Comparison of ENCODE assay signal across 24 cellular contexts in the genomic region with DNA sequence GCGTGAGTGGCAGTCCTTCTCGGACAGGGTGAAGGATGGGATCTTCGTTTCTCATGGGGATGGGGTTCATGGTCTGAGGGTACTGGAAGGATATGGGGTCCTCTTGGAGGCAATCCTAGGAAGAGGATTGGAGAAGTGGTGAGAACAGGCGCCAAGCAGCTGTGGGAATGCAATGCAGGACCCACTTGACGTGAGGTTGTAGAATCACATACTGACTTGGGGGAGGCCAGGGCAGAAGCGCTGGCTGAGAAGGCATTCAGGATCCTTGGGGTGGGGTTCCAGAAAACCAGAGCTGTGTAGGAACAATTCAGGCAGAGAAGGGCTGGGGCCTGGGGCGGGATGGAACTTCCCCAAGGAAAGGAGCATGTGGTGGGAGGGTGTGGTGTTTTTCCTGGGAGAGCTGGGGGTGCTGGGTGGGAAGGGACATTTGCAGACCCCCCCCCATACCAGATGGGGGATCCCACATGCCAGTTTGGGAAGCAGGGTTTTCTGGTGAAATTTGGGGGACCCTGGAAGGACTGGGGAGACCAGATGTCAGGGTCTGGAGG. TPM values are rescaled to one million over a fixed set of nuclear protein-coding genes. Genes with fewer than 3 reads are reported as not detected.
DNase-seq lines count a peak whose midpoint lies in the region; FAIRE-seq and TF ChIP-seq lines count a peak whose summit lies in the region.
"Had no signal": no experiment of that assay in that cellular context is flagged by ENCODE, and none has a peak within 500 bp of the region (broad histone marks: within the 10 kb centered on the region; RNA-seq: fewer than 3 reads in every experiment).

No MANE protein-coding gene starts in this region.

- H3K4me3 ChIP-seq in kidney (ENCODE audit: low read length in 2 of 2) = no peak overlapping the region

- no peak for TF ChIP-seq CTCF in kidney (IDR thresholded peaks at IDR 0.05; ENCODE audit: borderline replicate concordance, extremely low read depth, insufficient read depth)

- no peak overlapping the region for H3K9ac ChIP-seq in kidney (ENCODE audit: low read length in 2 of 2)
- H3K9ac ChIP-seq: KMS-11, SK-N-SH had no signal

- H3K4me1 Mint-ChIP-seq in activated naive CD4-positive, alpha-beta T cell treated with anti-CD3 and anti-CD28 coated beads, Interleukin-2, amount 50 U/mL, for 24 hours = peaks cover 27% of the 10 kb centered on the region
- peaks cover 30% of the 10 kb centered on the region for H3K4me1 Mint-ChIP-seq in activated naive CD4-positive, alpha-beta T cell treated with anti-CD3 and anti-CD28 coated beads for 36 hours (ENCODE audit: low read depth)

- peak overlapping the region; percentile 31 for H3K27ac Mint-ChIP-seq in activated naive CD4-positive, alpha-beta T cell treated with anti-CD3 and anti-CD28 coated beads, Interleukin-2, amount 50 U/mL, for 24 hours
- H3K27ac Mint-ChIP-seq in activated naive CD4-positive, alpha-beta T cell treated with anti-CD3 and anti-CD28 coated beads for 36 hours = no peak overlapping the region
- H3K27ac Mint-ChIP-seq: CD8-positive, alpha-beta T cell had no signal

- no peaks in the 10 kb centered on the region for H3K36me3 Mint-ChIP-seq in activated naive CD4-positive, alpha-beta T cell treated with anti-CD3 and anti-CD28 coated beads, Interleukin-2, amount 50 U/mL, for 24 hours
- no peaks in the 10 kb centered on the region for H3K36me3 Mint-ChIP-seq in activated naive CD4-positive, alpha-beta T cell treated with anti-CD3 and anti-CD28 coated beads for 36 hours (ENCODE audit: low read depth)
- H3K36me3 Mint-ChIP-seq: CD8-positive, alpha-beta T cell had no signal

- peaks cover 50% of the 10 kb centered on the region for H3K27me3 Mint-ChIP-seq in activated naive CD4-positive, alpha-beta T cell treated with anti-CD3 and anti-CD28 coated beads, Interleukin-2, amount 50 U/mL, for 24 hours
- H3K27me3 Mint-ChIP-seq in activated naive CD4-positive, alpha-beta T cell treated with anti-CD3 and anti-CD28 coated beads for 36 hours (ENCODE audit: low read depth) = peaks cover 57% of the 10 kb centered on the region

- intact Hi-C loops in activated naive CD4-positive, alpha-beta T cell treated with anti-CD3 and anti-CD28 coated beads for 36 hours (cut with micrococcal nuclease) = no loop called here
- intact Hi-C loops in kidney (cut with DNase I) = no loop called here
- intact Hi-C loops in head of caudate nucleus (cut with DNase I) = no loop called here

- CTCF ChIA-PET in activated naive CD4-positive, alpha-beta T cell treated with anti-CD3 and anti-CD28 coated beads for 36 hours (lab: Charles Lee) = no interaction called here

- no peak overlapping the region for H3K4me3 Mint-ChIP-seq in activated naive CD4-positive, alpha-beta T cell treated with anti-CD3 and anti-CD28 coated beads, Interleukin-2, amount 50 U/mL, for 24 hours
- no peak overlapping the region for H3K4me3 Mint-ChIP-seq in activated naive CD4-positive, alpha-beta T cell treated with anti-CD3 and anti-CD28 coated beads for 36 hours
- H3K4me3 Mint-ChIP-seq: CD8-positive, alpha-beta T cell had no signal

- H3K4me1 ChIP-seq in kidney (ENCODE audit: control insufficient read depth in 1 of 2, insufficient read depth in 1 of 2, low read depth in 1 of 2, low read length in 2 of 2) = peaks cover 0 to 2% of the 10 kb centered on the region in 2 donors

- FAIRE-seq in kidney (lab: Jason Lieb, UNC) = no peak
- FAIRE-seq: G401.6, GM18507, HTR-8/SVneo had no signal

- DNase-seq in activated naive CD4-positive, alpha-beta T cell treated with anti-CD3 and anti-CD28 coated beads for 36 hours = no peak
- DNase-seq in kidney (peak; percentile 34), SW 1271 (lab: John Stamatoyannopoulos, UW) (no peak), NK-92 (lab: John Stamatoyannopoulos, UW; ENCODE audit: unreplicated experiment) (no peak), head of caudate nucleus (no peak)
- DNase-seq: ACHN; C1 segment of cervical spinal cord; Calu3; CD8-positive, alpha-beta T cell; GOT3; NCI-H1092 treated with DMSO at 0.1 percent for 48 hours; NCI-H1436 treated with DMSO at 0.1 percent for 48 hours; NCI-H1930; NCI-H510A treated with DMSO at 0.1 percent for 48 hours; NCI-H748 treated with DMSO at 0.1 percent for 48 hours; NK-92 treated with Interleukin-12 subunit alpha and Interleukin-12 subunit beta, amount 100 ng/mL, for 24 hours; SIG-M5; SK-N-SH had no signal

- H3K36me3 ChIP-seq in kidney (ENCODE audit: control insufficient read depth in 1 of 2, insufficient read depth in 2 of 2, low read length in 2 of 2) = no peaks in the 10 kb centered on the region

- no peaks in the 10 kb centered on the region for H3K9me3 Mint-ChIP-seq in activated naive CD4-positive, alpha-beta T cell treated with anti-CD3 and anti-CD28 coated beads, Interleukin-2, amount 50 U/mL, for 24 hours
- no peaks in the 10 kb centered on the region for H3K9me3 Mint-ChIP-seq in activated naive CD4-positive, alpha-beta T cell treated with anti-CD3 and anti-CD28 coated beads for 36 hours
- H3K9me3 Mint-ChIP-seq: CD8-positive, alpha-beta T cell had no signal

- H3K27ac ChIP-seq in kidney (ENCODE audit: low read depth in 2 of 2, low read length in 2 of 2) = no peak overlapping the region
- H3K27ac ChIP-seq: KMS-11 had no signal

- no peaks in the 10 kb centered on the region for H3K9me3 ChIP-seq in kidney (ENCODE audit: control insufficient read depth in 1 of 2, low read length in 2 of 2)
- H3K9me3 ChIP-seq: SK-N-SH had no signal

RNA-seq across cellular contexts. Expression of a gene that starts 0.9 kb away (rescaled TPM):
- total RNA-seq in activated naive CD4-positive, alpha-beta T cell treated with anti-CD3 and anti-CD28 coated beads for 36 hours = 1 to 10 TPM in 1 of 2 experiments, under 1 TPM in 1; 0.79 to 1.1 TPM
- total RNA-seq in kidney = 0.41 TPM
- polyA plus RNA-seq in kidney (ENCODE audit: insufficient read depth, low read depth, low replicate concordance) = 827 TPM
- total RNA-seq: Calu3; CD8-positive, alpha-beta T cell; Daoy had no signal
- polyA plus RNA-seq: SK-N-SH had no signal

RNA-seq across cellular contexts. Expression of a gene that starts 10.6 kb away (rescaled TPM):
- total RNA-seq in activated naive CD4-positive, alpha-beta T cell treated with anti-CD3 and anti-CD28 coated beads for 36 hours = not detected
- total RNA-seq in kidney = not detected
- 2.7 TPM for polyA plus RNA-seq in kidney (ENCODE audit: insufficient read depth, low read depth, low replicate concordance)
- total RNA-seq: Calu3; CD8-positive, alpha-beta T cell; Daoy had no signal
- polyA plus RNA-seq: SK-N-SH had no signal

RNA-seq across cellular contexts. Expression of a gene that starts 32.0 kb away (rescaled TPM):
- not detected for total RNA-seq in activated naive CD4-positive, alpha-beta T cell treated with anti-CD3 and anti-CD28 coated beads for 36 hours
- total RNA-seq in kidney = not detected
- 1.6 TPM for polyA plus RNA-seq in kidney (ENCODE audit: insufficient read depth, low read depth, low replicate concordance)
- total RNA-seq: Calu3; CD8-positive, alpha-beta T cell; Daoy had no signal
- polyA plus RNA-seq: SK-N-SH had no signal

RNA-seq across cellular contexts. Expression of a gene that starts 32.5 kb away (rescaled TPM):
- total RNA-seq in activated naive CD4-positive, alpha-beta T cell treated with anti-CD3 and anti-CD28 coated beads for 36 hours = not detected
- not detected for total RNA-seq in kidney
- not detected for polyA plus RNA-seq in kidney (ENCODE audit: insufficient read depth, low read depth, low replicate concordance)
- total RNA-seq: Calu3; CD8-positive, alpha-beta T cell; Daoy had no signal
- polyA plus RNA-seq: SK-N-SH had no signal

RNA-seq across cellular contexts. Expression of a gene that starts 50.5 kb away (rescaled TPM):
- total RNA-seq in activated naive CD4-positive, alpha-beta T cell treated with anti-CD3 and anti-CD28 coated beads for 36 hours = not detected
- total RNA-seq in kidney = not detected
- not detected for polyA plus RNA-seq in kidney (ENCODE audit: insufficient read depth, low read depth, low replicate concordance)
- total RNA-seq: Calu3; CD8-positive, alpha-beta T cell had no signal
